Comparison of ENCODE assay signal across 19 cellular contexts in the genomic region with DNA sequence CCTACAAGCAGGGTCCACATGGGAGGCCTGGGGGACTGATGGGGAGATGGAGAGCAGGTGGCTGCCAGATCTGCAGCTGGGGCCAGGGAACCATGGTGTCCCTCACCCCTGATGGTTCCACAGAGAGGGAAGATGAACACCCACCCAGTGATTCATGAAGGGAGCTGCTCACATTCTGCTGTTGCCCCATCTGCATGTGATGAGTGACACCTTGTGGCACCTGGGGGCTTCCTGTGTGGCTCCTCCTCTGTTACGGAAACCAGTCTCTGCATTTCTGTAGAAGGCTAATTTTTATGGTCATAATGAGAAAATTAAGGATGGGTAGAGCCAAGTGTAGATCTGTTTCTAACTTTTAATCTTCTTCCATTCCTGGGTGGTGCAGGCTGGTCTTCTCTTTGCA.
"Had no signal": no experiment of that assay in that cellular context is flagged by ENCODE, and none has a peak within 500 bp of the region (broad histone marks: within the 10 kb centered on the region; RNA-seq: fewer than 3 reads in every experiment).

No MANE protein-coding gene starts in this region.

- H3K4me1 ChIP-seq: ascending aorta, gastroesophageal sphincter, heart left ventricle, thyroid gland had no signal

- H3K9me3 Mint-ChIP-seq: activated naive CD4-positive, alpha-beta T cell treated with anti-CD3 and anti-CD28 coated beads, Interleukin-2, amount 50 U/mL, for 24 hours had no signal

- H3K36me3 ChIP-seq: thyroid gland had no signal

- H3K36me3 Mint-ChIP-seq: activated naive CD4-positive, alpha-beta T cell treated with anti-CD3 and anti-CD28 coated beads, Interleukin-2, amount 50 U/mL, for 24 hours had no signal

- DNase-seq: activated B cell treated with CpG ODN at 0.5 μM for 24 hours; activated CD4-positive, alpha-beta memory T cell treated with anti-CD3 and anti-CD28 coated beads, Interleukin-2, amount 10 ng/mL, durations not matched to agents 7 days and 5 days; activated CD4-positive, alpha-beta T cell treated with anti-CD3 and anti-CD28 coated beads for 4 hours; activated T-cell treated with anti-CD3 and anti-CD28 coated beads, Interleukin-2, amount 50 U/mL, for 1 hour; cortex of kidney; heart left ventricle; left ventricle myocardium superior; occipital lobe; retina; stimulated activated CD4-positive, alpha-beta T cell treated with anti-CD3 and anti-CD28 coated beads, Interleukin-12 subunit alpha, Interleukin-12 subunit beta, amount 100 ng/mL, for 4 hours; stimulated activated CD4-positive, alpha-beta T cell treated with anti-CD3 and anti-CD28 coated beads, Interleukin-1b, Interleukin-23, amount 100 ng/mL, for 48 hours; stimulated activated CD8-positive, alpha-beta memory T cell treated with anti-CD3 and anti-CD28 coated beads, Interleukin-4, amount 100 ng/mL, for 48 hours; stimulated activated naive CD4-positive, alpha-beta T cell; thyroid gland had no signal

- H3K27ac ChIP-seq: ascending aorta, gastroesophageal sphincter, heart left ventricle, thyroid gland had no signal

- H3K27me3 ChIP-seq: ascending aorta, gastroesophageal sphincter, heart left ventricle, thyroid gland had no signal

- H3K27ac Mint-ChIP-seq: activated B cell treated with CpG ODN at 0.5 μM for 24 hours; activated CD4-positive, alpha-beta memory T cell treated with anti-CD3 and anti-CD28 coated beads, Interleukin-2, amount 10 ng/mL, durations not matched to agents 7 days and 5 days; activated naive CD4-positive, alpha-beta T cell treated with anti-CD3 and anti-CD28 coated beads, Interleukin-2, amount 50 U/mL, for 24 hours; activated T-helper 2 cell treated with anti-CD3 and anti-CD28 coated beads, Interferon-gamma antibody, Interleukin-2, Interleukin-4, amounts not matched to agents 10 μg/mL and 5 μg/mL and 100 μg/mL, durations not matched to agents 14 hours and 24 hours and 36 hours; T-helper 2 cell treated with Interferon-gamma antibody and Interleukin-4, amounts not matched to agents 5 μg/mL and 100 μg/mL, for 36 hours had no signal

- H3K4me3 Mint-ChIP-seq: activated B cell treated with CpG ODN at 0.5 μM for 24 hours; activated CD4-positive, alpha-beta memory T cell treated with anti-CD3 and anti-CD28 coated beads, Interleukin-2, amount 10 ng/mL, durations not matched to agents 7 days and 5 days; activated naive CD4-positive, alpha-beta T cell treated with anti-CD3 and anti-CD28 coated beads, Interleukin-2, amount 50 U/mL, for 24 hours; T-helper 2 cell treated with Interferon-gamma antibody and Interleukin-4, amounts not matched to agents 5 μg/mL and 100 μg/mL, for 36 hours had no signal

- H3K27me3 Mint-ChIP-seq: activated B cell treated with CpG ODN at 0.5 μM for 24 hours; activated CD4-positive, alpha-beta memory T cell treated with anti-CD3 and anti-CD28 coated beads, Interleukin-2, amount 10 ng/mL, durations not matched to agents 7 days and 5 days had no signal

- H3K9me3 ChIP-seq: ascending aorta, gastroesophageal sphincter, heart left ventricle, thyroid gland had no signal

- H3K4me1 Mint-ChIP-seq: activated B cell treated with CpG ODN at 0.5 μM for 24 hours; activated CD4-positive, alpha-beta memory T cell treated with anti-CD3 and anti-CD28 coated beads, Interleukin-2, amount 10 ng/mL, durations not matched to agents 7 days and 5 days; activated naive CD4-positive, alpha-beta T cell treated with anti-CD3 and anti-CD28 coated beads, Interleukin-2, amount 50 U/mL, for 24 hours had no signal

- H3K4me3 ChIP-seq: ascending aorta, gastroesophageal sphincter, heart left ventricle, thyroid gland had no signal
